ENCODE assay signal across 10 cellular contexts in genomic region chr4:181821039-181822004, GRCh38.
A peak's percentile ranks its signal among the peaks of the same experiment; 100 is the strongest.
DNase-seq lines count a peak whose midpoint lies in the region; TF ChIP-seq lines count a peak whose summit lies in the region.
"Had no signal": no experiment of that assay in that cellular context is flagged by ENCODE, and none has a peak within 500 bp of the region (broad histone marks: within the 10 kb centered on the region; RNA-seq: fewer than 3 reads in every experiment).

No MANE protein-coding gene starts in this region.

- 57% methylated on average over 11 of the region's 11 CpGs for WGBS in SK-N-SH (ENCODE audit: low lambda C conversion rate)

- intact Hi-C loops in CD14-positive monocyte (cut with micrococcal nuclease): no loop called here

- peak overlapping the region; percentile 2 to 47; a peak in 2 of 4 replicates for H3K27ac ChIP-seq in SK-N-SH (ENCODE audit: low read depth in 2 of 2, low read length in 1 of 2)

- POLR2A ChIA-PET in SK-N-SH (lab: Yijun Ruan, JAX): no interaction called here

- H3K9me3 Mint-ChIP-seq in activated T-cell treated with anti-CD3 and anti-CD28 coated beads, Interleukin-2, amount 50 U/mL, for 24 hours: peaks cover 7% of the 10 kb centered on the region
- peaks cover 0 to 7% (median 0%) of the 10 kb centered on the region in 7 donors for H3K9me3 Mint-ChIP-seq in CD14-positive monocyte

- no peaks in the 10 kb centered on the region for H3K9me3 ChIP-seq in SK-N-SH

- TF ChIP-seq CTCF in SK-N-SH (IDR thresholded peaks at IDR 0.05) (no peak), CD14-positive monocyte (IDR thresholded peaks at IDR 0.05) (no peak)

- H3K27ac Mint-ChIP-seq in activated T-cell treated with anti-CD3 and anti-CD28 coated beads, Interleukin-2, amount 50 U/mL, for 24 hours: no peak overlapping the region
- H3K27ac Mint-ChIP-seq in CD14-positive monocyte: peak overlapping the region in 1 of 7 donors; percentile 6

- H3K36me3 Mint-ChIP-seq in activated T-cell treated with anti-CD3 and anti-CD28 coated beads, Interleukin-2, amount 50 U/mL, for 24 hours (ENCODE audit: low read depth): no peaks in the 10 kb centered on the region
- H3K36me3 Mint-ChIP-seq in CD14-positive monocyte: no peaks in the 10 kb centered on the region

- H3K4me3 Mint-ChIP-seq in activated T-cell treated with anti-CD3 and anti-CD28 coated beads, Interleukin-2, amount 50 U/mL, for 24 hours: no peak overlapping the region
- no peak overlapping the region for H3K4me3 Mint-ChIP-seq in CD14-positive monocyte

- no peaks in the 10 kb centered on the region for H4K20me1 ChIP-seq in SK-N-SH (ENCODE audit: insufficient read depth)

- no peaks in the 10 kb centered on the region for H3F3A ChIP-seq in SK-N-SH (replicated peaks; ENCODE audit: insufficient read depth)

- H3K79me2 ChIP-seq in SK-N-SH (ENCODE audit: insufficient read depth): no peaks in the 10 kb centered on the region

- no peaks in the 10 kb centered on the region for H3K36me3 ChIP-seq in SK-N-SH (replicated peaks in 1 of 2; ENCODE audit: control insufficient read depth in 1 of 2, insufficient read depth in 2 of 2, low read length in 1 of 2)

- no peak overlapping the region for H3K9ac ChIP-seq in SK-N-SH

- no peaks in the 10 kb centered on the region for H3K27me3 Mint-ChIP-seq in activated T-cell treated with anti-CD3 and anti-CD28 coated beads, Interleukin-2, amount 50 U/mL, for 24 hours
- H3K27me3 Mint-ChIP-seq in CD14-positive monocyte (ENCODE audit: low read depth in 3 of 3): no peaks in the 10 kb centered on the region

- peak overlapping the region; percentile 56; the same call in 1 of the 2 replicates for H3K4me2 ChIP-seq in SK-N-SH

- H3K9me2 ChIP-seq in SK-N-SH: no peaks in the 10 kb centered on the region

- H3K4me1 Mint-ChIP-seq in activated T-cell treated with anti-CD3 and anti-CD28 coated beads, Interleukin-2, amount 50 U/mL, for 24 hours (ENCODE audit: low read depth): no peaks in the 10 kb centered on the region
- H3K4me1 Mint-ChIP-seq in CD14-positive monocyte: no peaks in the 10 kb centered on the region

- H3K4me3 ChIP-seq in SK-N-SH (ENCODE audit: low read depth in 2 of 2, low read length in 1 of 2): no peak overlapping the region; a peak in 2 of 4 replicates

- peak; percentile 58 for DNase-seq in DMS153 (lab: John Stamatoyannopoulos, UW)
- DNase-seq in HS-5 (ENCODE audit: low read depth): peak; percentile 15
- DNase-seq in SK-N-SH: no peak
- peak; percentile 25 for DNase-seq in left kidney (ENCODE audit: low read depth, low spot score)
- DNase-seq in activated T-cell treated with anti-CD3 and anti-CD28 coated beads, Interleukin-2, amount 50 U/mL, for 24 hours: no peak
- no peak for DNase-seq in CD14-positive monocyte (ENCODE audit: low spot score)
- no peak for DNase-seq in activated CD4-positive, CD25-positive, alpha-beta regulatory T cell (lab: John Stamatoyannopoulos, UW)
- no peak for DNase-seq in activated CD4-positive, alpha-beta T cell treated with anti-CD3 and anti-CD28 coated beads, Interleukin-2, amount 50 U/mL, for 48 hours
- DNase-seq: stimulated activated CD4-positive, alpha-beta T cell treated with anti-CD3 and anti-CD28 coated beads, Interleukin-1b, Interleukin-23, amount 100 ng/mL, for 48 hours; T-helper 1 cell had no signal

- H2AFZ ChIP-seq in SK-N-SH (ENCODE audit: low read depth): no peak overlapping the region

- H3K27me3 ChIP-seq in SK-N-SH (ENCODE audit: insufficient read depth): no peaks in the 10 kb centered on the region

- no peak for TF ChIP-seq EP300 in SK-N-SH (IDR thresholded peaks at IDR 0.05; ENCODE audit: borderline replicate concordance in 1 of 2, low read depth in 1 of 2, low read length in 1 of 2)

- TF ChIP-seq RAD21 in SK-N-SH (IDR thresholded peaks at IDR 0.05; ENCODE audit: low read length): no peak

- CTCF ChIA-PET in SK-N-SH (lab: Yijun Ruan, JAX): interaction anchor here (0.5 to 0.8 kb wide), 2 partner anchors 9 to 991 kb away, joined by 3 read pairs; no protein-coding TSS in a partner anchor

- H3K4me1 ChIP-seq in SK-N-SH (ENCODE audit: control insufficient read depth in 1 of 2, insufficient read depth in 2 of 2, low read depth in 1 of 2, low read length in 1 of 2): peaks cover 3 to 10% of the 10 kb centered on the region in 2 experiments; a peak in 3 of 4 replicates

TF ChIP-seq in SK-N-SH, 30 proteins besides CTCF, POLR2A, EP300 and RAD21:
- TF ChIP-seq JUND (IDR thresholded peaks at IDR 0.05) (peak; percentile 14; the same call in 1 of the 2 replicates), NFIC (IDR thresholded peaks at IDR 0.05; ENCODE audit: borderline replicate concordance) (no peak), FOSL2 (IDR thresholded peaks at IDR 0.05; ENCODE audit: borderline replicate concordance, low read depth) (peak; percentile 42; the same call in 1 of the 2 replicates)
TF ChIP-seq in SK-N-SH: peak in this region for 2.

Comparison
In these comparisons a context has a peak if more than half of its experiments do, and no peak if none do; other contexts are left out.
1. DNase-seq: peak in DMS153 (single experiment), HS-5 (single experiment) and left kidney (single experiment); none in SK-N-SH (single experiment), activated T-cell treated with anti-CD3 and anti-CD28 coated beads, Interleukin-2, amount 50 U/mL, for 24 hours (single experiment), CD14-positive monocyte (single experiment), activated CD4-positive, CD25-positive, alpha-beta regulatory T cell (0 of 4) and activated CD4-positive, alpha-beta T cell treated with anti-CD3 and anti-CD28 coated beads, Interleukin-2, amount 50 U/mL, for 48 hours (0 of 2).